ENCODE assay signal across 18 cellular contexts in genomic region chr9:33765411-33765810, GRCh38. TPM values are rescaled to one million over a fixed set of nuclear protein-coding genes. Genes with fewer than 3 reads are reported as not detected.
DNase-seq lines count a peak whose midpoint lies in the region; ATAC-seq, FAIRE-seq and TF ChIP-seq lines count a peak whose summit lies in the region.
"Had no signal": no experiment of that assay in that cellular context is flagged by ENCODE, and none has a peak within 500 bp of the region (broad histone marks: within the 10 kb centered on the region; RNA-seq: fewer than 3 reads in every experiment).

No MANE protein-coding gene starts in this region.

- WGBS in pancreas, 2 donors: 89 to 94% methylated on average over 3 of the region's 3 CpGs

- intact Hi-C loops in pancreas (cut with DNase I): no loop called here

- H3K36me3 ChIP-seq in pancreas: no peaks in the 10 kb centered on the region
- H3K36me3 ChIP-seq: gastroesophageal sphincter had no signal

- FAIRE-seq in pancreas (lab: Jason Lieb, UNC): no peak
- FAIRE-seq: H54 had no signal

- no peaks in the 10 kb centered on the region for H3K27me3 ChIP-seq in pancreas

- no peak for TF ChIP-seq CTCF in fibroblast of the aortic adventitia (IDR thresholded peaks at IDR 0.05; ENCODE audit: insufficient read depth, low read length)
- TF ChIP-seq CTCF in pancreas (IDR thresholded peaks at IDR 0.05): no peak

- H3K4me1 ChIP-seq in pancreas: no peaks in the 10 kb centered on the region
- H3K4me1 ChIP-seq: gastroesophageal sphincter had no signal

- in situ Hi-C loops in ACHN (cut with HindIII; ENCODE audit: low pct_ligation_motif_present, low pct_unique_long_range_greater_than_20kb, low sequenced_read_pairs): no loop called here

- DNase-seq in ACHN: peak; percentile 12
- peak; percentile 79 for DNase-seq in HT1080 (ENCODE audit: low read depth)
- peak; percentile 31 for DNase-seq in amniotic epithelial cell (ENCODE audit: low read depth)
- DNase-seq in fibroblast of the aortic adventitia (ENCODE audit: low read depth): peak; percentile 66
- DNase-seq in putamen (ENCODE audit: low spot score): no peak
- DNase-seq in NOMO-1 treated with DMSO at 0.1 percent for 48 hours (lab: John Stamatoyannopoulos, UW; ENCODE audit: unreplicated experiment): no peak
- DNase-seq in NCI-H128 (lab: John Stamatoyannopoulos, UW; ENCODE audit: unreplicated experiment): no peak
- DNase-seq in pancreas: no peak
- DNase-seq: activated CD4-positive, CD25-positive, alpha-beta regulatory T cell treated with anti-CD3 and anti-CD28 coated beads, Interleukin-2, amount 50 U/mL, for 72 hours; amygdala; islet precursor cell; NCI-H187; NCI-H524 had no signal

- no peak for ATAC-seq in pancreas
- ATAC-seq: gastroesophageal sphincter had no signal

- H3K27ac ChIP-seq in pancreas: no peak overlapping the region
- H3K27ac ChIP-seq: gastroesophageal sphincter had no signal

- no peaks in the 10 kb centered on the region for H3K9me3 ChIP-seq in pancreas
- H3K9me3 ChIP-seq: gastroesophageal sphincter had no signal

- H3K4me3 ChIP-seq in fibroblast of the aortic adventitia (ENCODE audit: low read depth, low read length) (no peak overlapping the region), pancreas (no peak overlapping the region)
- H3K4me3 ChIP-seq: gastroesophageal sphincter had no signal

RNA-seq across cellular contexts. Expression of gene PRSS3, which starts 29.9 kb away (rescaled TPM):
- 6.8 and 7.3 TPM in 2 replicates for total RNA-seq in HT1080 (2014; rRNA removed; shearing (Covaris generic))
- polyA plus RNA-seq in HT1080 (2015; cell fraction: cytosol; rRNA removed): 2.3 and 3.7 TPM in 2 replicates
- 0.45 and 1.1 TPM in 2 replicates for polyA plus RNA-seq in HT1080 (2015; cell fraction: nucleus; rRNA removed)
- 5.7 and 145 TPM in 2 replicates for total RNA-seq in fibroblast of the aortic adventitia (ENCODE audit: low replicate concordance)
- 1,000 to 10,000 TPM in 3 of 6 donors, 100 to 1,000 TPM in 3; 341 to 5,218 (median 1,762) TPM for total RNA-seq in pancreas
- 1,000 to 10,000 TPM in 1 of 2 donors, 100 to 1,000 TPM in 1; 986 to 1,801 TPM for polyA plus RNA-seq in pancreas
- total RNA-seq: mononuclear cell, osteocyte, subcutaneous adipose tissue had no signal

RNA-seq across cellular contexts. Expression of gene UBE2R2, which starts 51.5 kb away (rescaled TPM):
- 15.9 and 25.7 TPM in 2 replicates for total RNA-seq in HT1080 (2014; rRNA removed; shearing (Covaris generic))
- polyA plus RNA-seq in HT1080 (2015; cell fraction: cytosol; rRNA removed): 45.2 and 53.2 TPM in 2 replicates
- polyA plus RNA-seq in HT1080 (2015; cell fraction: nucleus; rRNA removed): 28.4 and 29.9 TPM in 2 replicates
- total RNA-seq in fibroblast of the aortic adventitia (ENCODE audit: low replicate concordance) (21.1 and 21.7 TPM in 2 replicates), pancreas (10 to 100 TPM; 33.1 to 44.8 (median 36.2) TPM)
- polyA plus RNA-seq in pancreas: 10 to 100 TPM; 13.3 to 16.6 TPM

Comparison
In these comparisons a context has a peak if more than half of its experiments do, and no peak if none do; other contexts are left out.
1. DNase-seq: peak in ACHN (single experiment), HT1080 (single experiment), amniotic epithelial cell (single experiment) and fibroblast of the aortic adventitia (single experiment); none in putamen (single experiment), NOMO-1 treated with DMSO at 0.1 percent for 48 hours (single experiment), NCI-H128 (single experiment) and pancreas (0 of 6).